In the genomic region with DNA sequence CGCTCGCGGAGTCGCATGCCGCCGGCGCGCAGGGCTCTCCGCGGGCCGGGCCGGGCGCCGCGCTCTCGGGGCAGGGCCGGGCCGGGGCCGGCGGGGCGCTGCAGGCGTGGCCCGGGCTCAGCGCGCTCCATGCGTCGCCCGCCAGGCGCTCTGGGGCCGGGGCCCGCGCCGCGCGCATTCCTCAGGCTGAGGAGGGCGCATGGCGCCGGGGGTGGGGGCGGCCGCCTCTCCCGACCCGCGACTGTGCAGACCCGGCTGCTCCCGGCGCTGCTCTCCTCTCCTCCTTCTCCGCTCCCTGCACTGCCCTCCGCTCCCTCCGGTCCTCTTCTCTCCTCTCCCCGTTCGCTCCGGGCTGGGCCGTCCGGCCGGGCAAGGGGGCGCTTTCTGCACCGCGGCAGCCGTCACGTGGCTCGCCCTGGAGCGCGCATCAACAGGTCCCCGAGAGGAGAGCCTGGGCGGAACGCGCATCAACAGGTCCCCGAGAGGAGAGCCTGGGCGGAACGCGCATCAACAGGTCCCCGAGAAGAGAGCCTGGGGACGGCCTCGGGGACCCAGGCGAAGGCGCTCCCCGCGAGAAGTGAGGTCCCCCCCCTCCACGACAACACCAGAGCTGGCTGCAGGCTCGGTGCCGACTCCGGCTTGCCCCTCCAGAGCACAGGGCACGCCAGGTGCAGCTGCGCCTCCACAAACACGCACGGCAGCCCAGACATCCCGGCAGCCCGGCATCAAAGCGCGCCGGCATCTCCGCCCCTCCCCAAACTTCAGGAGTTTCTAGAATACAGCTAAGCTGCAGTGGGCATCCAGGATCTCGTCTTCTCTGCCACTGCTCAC, we compare ENCODE assay signal across 8 cellular contexts. TPM values are rescaled to one million over a fixed set of nuclear protein-coding genes. Genes with fewer than 3 reads are reported as not detected.
A peak's percentile ranks its signal among the peaks of the same experiment; 100 is the strongest.
DNase-seq lines count a peak whose midpoint lies in the region; ATAC-seq, FAIRE-seq and TF ChIP-seq lines count a peak whose summit lies in the region.

No MANE protein-coding gene starts in this region.

- peaks cover 12% of the 10 kb centered on the region for H3K36me3 Mint-ChIP-seq in stimulated activated naive CD8-positive, alpha-beta T cell treated with anti-CD3 and anti-CD28 coated beads, Interleukin-15, Interleukin-2, amounts not matched to agents 100 ng/mL and 50 ng/mL, for 24 hours (ENCODE audit: low read depth)

- no peak for FAIRE-seq in HepG2 (lab: Jason Lieb, UNC)

- CTCF ChIA-PET in HepG2 (lab: Yijun Ruan, JAX; ENCODE audit: low intra/inter-chr PET ratio, low total read pairs), result no interaction called here

- ATAC-seq in Right ventricle myocardium inferior (peak; percentile 37), HepG2 (peak; percentile 86), HG03135 (IDR thresholded peaks at IDR 0.05; ENCODE audit: unreplicated experiment) (no peak), HG02852 (IDR thresholded peaks at IDR 0.05; ENCODE audit: unreplicated experiment) (no peak)

- in situ Hi-C loops in HepG2 (cut with HindIII; ENCODE audit: extremely low pct_ligation_motif_present, low pct_unique_long_range_greater_than_20kb), result no loop called here

- no peak for TF ChIP-seq POLR2A in breast epithelium (IDR thresholded peaks at IDR 0.05)
- TF ChIP-seq POLR2A in HepG2 (IDR thresholded peaks at IDR 0.05; ENCODE audit: insufficient read depth in 1 of 2, low read depth in 2 of 2, low read length in 2 of 2), result 0 out of 4 replicates have a peak, but pooled peaks of 1 of the 2 experiments have one; percentile 34

- H3K4me3 Mint-ChIP-seq in stimulated activated naive CD8-positive, alpha-beta T cell treated with anti-CD3 and anti-CD28 coated beads, Interleukin-15, Interleukin-2, amounts not matched to agents 100 ng/mL and 50 ng/mL, for 24 hours, result peak overlapping the region; percentile 81

- H3K4me2 ChIP-seq in HepG2 (ENCODE audit: low read depth, low read length), result peak overlapping the region; percentile 87

- H3K4me1 ChIP-seq in breast epithelium (peaks cover 0 to 4% of the 10 kb centered on the region in 2 donors), HepG2 (ENCODE audit: insufficient read depth, low read length) (peaks cover 27% of the 10 kb centered on the region)

- H3K4me3 ChIP-seq in breast epithelium (peak overlapping the region; percentile 32 to 64 (median 48)), HepG2 (replicated peaks in 1 of 3; ENCODE audit: insufficient read depth in 1 of 3, low read depth in 2 of 3, low read length in 3 of 3) (peak overlapping the region; percentile 62 to 79 (median 70))

- H3K36me3 ChIP-seq in breast epithelium (no peaks in the 10 kb centered on the region), HepG2 (replicated peaks in 1 of 2; ENCODE audit: control insufficient read depth in 1 of 2, insufficient read depth in 2 of 2, low read length in 2 of 2) (no peaks in the 10 kb centered on the region)

- TF ChIP-seq RAD21 in HepG2 (CRISPR knock-in tag; IDR thresholded peaks at IDR 0.05), result no peak

- TF ChIP-seq CTCF in breast epithelium (IDR thresholded peaks at IDR 0.05), result no peak
- TF ChIP-seq CTCF in HepG2 (CRISPR knock-in tag; IDR thresholded peaks at IDR 0.05), result peak; percentile 48

- no peaks in the 10 kb centered on the region for H3K9me3 ChIP-seq in breast epithelium
- H3K9me3 ChIP-seq in HepG2 (ENCODE audit: low read length), result no peaks in the 10 kb centered on the region

- H3K9ac ChIP-seq in HepG2 (ENCODE audit: insufficient read depth, low read depth, low read length), result peak overlapping the region; percentile 54

- WGBS in HepG2 (ENCODE audit: low lambda C conversion rate), result 0% methylated on average over 17 of the region's 93 CpGs

- H3K27me3 ChIP-seq in breast epithelium (peaks cover 0 to 35% of the 10 kb centered on the region in 2 donors), HepG2 (ENCODE audit: control insufficient read depth in 1 of 2, insufficient read depth in 2 of 2, low read length in 2 of 2) (no peaks in the 10 kb centered on the region; a peak in 1 of 5 replicates)

- 0 out of 2 replicates have a peak, but pooled peaks cover 6% of the 10 kb centered on the region for H4K20me1 ChIP-seq in HepG2 (ENCODE audit: insufficient read depth, low read length)

- H3K79me2 ChIP-seq in HepG2 (ENCODE audit: insufficient read depth, low read length), result peaks cover 7% of the 10 kb centered on the region

- intact Hi-C loops in Right ventricle myocardium inferior (cut with DNase I) (no loop called here), cardiac septum (cut with DNase I) (no loop called here), breast epithelium (cut with DNase I; ENCODE audit: low total_unique reads) (no loop called here), HepG2 (cut with micrococcal nuclease; ENCODE audit: unreplicated experiment) (loop anchor here (10.0 kb wide), 1 partner anchor 49 kb away; no protein-coding TSS in a partner anchor)

- H3K27me3 Mint-ChIP-seq in stimulated activated naive CD8-positive, alpha-beta T cell treated with anti-CD3 and anti-CD28 coated beads, Interleukin-15, Interleukin-2, amounts not matched to agents 100 ng/mL and 50 ng/mL, for 24 hours, result peaks cover 26% of the 10 kb centered on the region

- H3K27ac Mint-ChIP-seq in stimulated activated naive CD8-positive, alpha-beta T cell treated with anti-CD3 and anti-CD28 coated beads, Interleukin-15, Interleukin-2, amounts not matched to agents 100 ng/mL and 50 ng/mL, for 24 hours, result no peak overlapping the region

- no peak overlapping the region for H2AFZ ChIP-seq in HepG2 (ENCODE audit: low read length)

- DNase-seq in Right ventricle myocardium inferior (ENCODE audit: missing footprints), result no peak
- DNase-seq in cardiac septum (ENCODE audit: low spot score), result no peak
- DNase-seq in breast epithelium (ENCODE audit: low spot score in 2 of 2), result no peak
- DNase-seq in HepG2 (ENCODE audit: low spot score), result peak; percentile 27
- no peak for DNase-seq in GF-D8 (lab: John Stamatoyannopoulos, UW)

- peaks cover 43% of the 10 kb centered on the region for H3K4me1 Mint-ChIP-seq in stimulated activated naive CD8-positive, alpha-beta T cell treated with anti-CD3 and anti-CD28 coated beads, Interleukin-15, Interleukin-2, amounts not matched to agents 100 ng/mL and 50 ng/mL, for 24 hours (ENCODE audit: low read depth)

- H3K27ac ChIP-seq in breast epithelium, result no peak overlapping the region
- no peak overlapping the region for H3K27ac ChIP-seq in HepG2 (ENCODE audit: extremely low read length, insufficient read depth, low read length)

- TF ChIP-seq EP300 in HepG2 (IDR thresholded peaks at IDR 0.05; ENCODE audit: low read depth in 2 of 2, low read length in 2 of 2) (no peak), HepG2 (CRISPR knock-in tag; IDR thresholded peaks at IDR 0.05; ENCODE audit: borderline replicate concordance) (no peak)

- BruUV-seq in HepG2 (replicated peaks; lab: Mats Ljungman, UMichigan), result no TSS peak

- no peaks in the 10 kb centered on the region for H3K9me3 Mint-ChIP-seq in stimulated activated naive CD8-positive, alpha-beta T cell treated with anti-CD3 and anti-CD28 coated beads, Interleukin-15, Interleukin-2, amounts not matched to agents 100 ng/mL and 50 ng/mL, for 24 hours

- POLR2A ChIA-PET in HepG2 (lab: Yijun Ruan, JAX), result no interaction called here

RNA-seq across cellular contexts. Expression of gene PPP2R3B, which starts 12.9 kb away (rescaled TPM):
- total RNA-seq in Right ventricle myocardium inferior, result 164 TPM
- total RNA-seq in cardiac septum, result 128 TPM
- 10 to 100 TPM; 10.4 to 23.3 (median 23.1) TPM for total RNA-seq in breast epithelium
- total RNA-seq in HepG2 (2016; rRNA removed; fragmentation: Illumina TruSeq; extraction: Trizol), result 10.2 and 17.0 TPM in 2 replicates
- total RNA-seq in HepG2 (2016; cell fraction: cytosol; rRNA removed; fragmentation: Illumina TruSeq; extraction: Trizol; ENCODE audit: low read depth), result 40.0 and 45.6 TPM in 2 replicates
- 9.9 and 18.2 TPM in 2 replicates for total RNA-seq in HepG2 (2016; cell fraction: insoluble cytoplasmic fraction; rRNA removed; fragmentation: Illumina TruSeq; extraction: Trizol)
- 24.0 and 29.4 TPM in 2 replicates for total RNA-seq in HepG2 (2016; cell fraction: membrane; rRNA removed; fragmentation: Illumina TruSeq; extraction: Trizol)
- total RNA-seq in HepG2 (2016; cell fraction: nucleus; rRNA removed; fragmentation: Illumina TruSeq; extraction: Trizol), result 16.8 and 20.3 TPM in 2 replicates
- polyA plus RNA-seq in HepG2 (2011; rRNA removed), result 21.4 and 26.0 TPM in 2 replicates
- 12.7 and 19.9 TPM in 2 replicates for polyA plus RNA-seq in HepG2 (2011; cell fraction: cytosol; rRNA removed)
- 123 and 149 TPM in 2 replicates for polyA plus RNA-seq in HepG2 (2011; cell fraction: nucleus; rRNA removed)
- polyA plus RNA-seq in HepG2 (2012), result 9.5 and 14.7 TPM in 2 replicates
- 4.1 and 5.7 TPM in 2 replicates for polyA plus RNA-seq in HepG2 (2016; cell fraction: cytosol; fragmentation: Illumina TruSeq; extraction: Trizol; ENCODE audit: low read depth)
- polyA plus RNA-seq in HepG2 (2016; cell fraction: insoluble cytoplasmic fraction; fragmentation: Illumina TruSeq; extraction: Trizol; ENCODE audit: low read depth), result 11.5 and 12.7 TPM in 2 replicates
- polyA plus RNA-seq in HepG2 (2016; cell fraction: membrane; fragmentation: Illumina TruSeq; extraction: Trizol; ENCODE audit: low read depth), result 7.1 and 8.7 TPM in 2 replicates
- polyA plus RNA-seq in HepG2 (2016; cell fraction: nucleus; fragmentation: Illumina TruSeq; extraction: Trizol; ENCODE audit: insufficient read depth, low read depth), result 43.6 and 49.3 TPM in 2 replicates
- polyA minus RNA-seq in HepG2 (2011; rRNA and poly(A)+ RNA removed; ENCODE audit: low replicate concordance), result 25.0 and 39.8 TPM in 2 replicates
- 13.1 and 17.1 TPM in 2 replicates for polyA minus RNA-seq in HepG2 (2011; cell fraction: cytosol; rRNA and poly(A)+ RNA removed)
- polyA minus RNA-seq in HepG2 (2011; cell fraction: nucleus; rRNA and poly(A)+ RNA removed), result 23.4 and 29.1 TPM in 2 replicates

RNA-seq across cellular contexts. Expression of gene GTPBP6, which starts 55.3 kb away (rescaled TPM):
- total RNA-seq in Right ventricle myocardium inferior, result 51.4 TPM
- total RNA-seq in cardiac septum, result 35.3 TPM
- total RNA-seq in breast epithelium, result 10 to 100 TPM; 25.5 to 45.9 (median 27.2) TPM
- total RNA-seq in HepG2 (2016; rRNA removed; fragmentation: Illumina TruSeq; extraction: Trizol), result 35.6 and 39.6 TPM in 2 replicates
- 33.9 and 34.6 TPM in 2 replicates for total RNA-seq in HepG2 (2016; cell fraction: cytosol; rRNA removed; fragmentation: Illumina TruSeq; extraction: Trizol; ENCODE audit: low read depth)
- total RNA-seq in HepG2 (2016; cell fraction: insoluble cytoplasmic fraction; rRNA removed; fragmentation: Illumina TruSeq; extraction: Trizol), result 32.3 and 41.0 TPM in 2 replicates
- total RNA-seq in HepG2 (2016; cell fraction: membrane; rRNA removed; fragmentation: Illumina TruSeq; extraction: Trizol), result 50.6 and 52.4 TPM in 2 replicates
- 17.0 and 20.4 TPM in 2 replicates for total RNA-seq in HepG2 (2016; cell fraction: nucleus; rRNA removed; fragmentation: Illumina TruSeq; extraction: Trizol)
- polyA plus RNA-seq in HepG2 (2011; rRNA removed), result 20.2 and 22.1 TPM in 2 replicates
- 18.4 and 31.3 TPM in 2 replicates for polyA plus RNA-seq in HepG2 (2011; cell fraction: cytosol; rRNA removed)
- polyA plus RNA-seq in HepG2 (2011; cell fraction: nucleus; rRNA removed), result 29.4 and 36.8 TPM in 2 replicates
- 16.6 and 18.3 TPM in 2 replicates for polyA plus RNA-seq in HepG2 (2012)
- polyA plus RNA-seq in HepG2 (2016; cell fraction: cytosol; fragmentation: Illumina TruSeq; extraction: Trizol; ENCODE audit: low read depth), result 46.6 and 50.3 TPM in 2 replicates
- polyA plus RNA-seq in HepG2 (2016; cell fraction: insoluble cytoplasmic fraction; fragmentation: Illumina TruSeq; extraction: Trizol; ENCODE audit: low read depth), result 38.1 and 42.7 TPM in 2 replicates
- 50.6 and 54.4 TPM in 2 replicates for polyA plus RNA-seq in HepG2 (2016; cell fraction: membrane; fragmentation: Illumina TruSeq; extraction: Trizol; ENCODE audit: low read depth)
- 41.5 and 48.9 TPM in 2 replicates for polyA plus RNA-seq in HepG2 (2016; cell fraction: nucleus; fragmentation: Illumina TruSeq; extraction: Trizol; ENCODE audit: insufficient read depth, low read depth)
- 14.7 and 27.7 TPM in 2 replicates for polyA minus RNA-seq in HepG2 (2011; rRNA and poly(A)+ RNA removed; ENCODE audit: low replicate concordance)
- 10.6 and 14.2 TPM in 2 replicates for polyA minus RNA-seq in HepG2 (2011; cell fraction: cytosol; rRNA and poly(A)+ RNA removed)
- 4.7 and 7.2 TPM in 2 replicates for polyA minus RNA-seq in HepG2 (2011; cell fraction: nucleus; rRNA and poly(A)+ RNA removed)

Comparison
In these comparisons a context has a peak if more than half of its experiments do, and no peak if none do; other contexts are left out.
1. ATAC-seq: peak in Right ventricle myocardium inferior (single experiment) and HepG2 (single experiment); none in HG03135 (single experiment) and HG02852 (single experiment).